In genomic region chr3:105853801-105854432, GRCh38 we compare ENCODE assay signal across 13 cellular contexts. TPM values are rescaled to one million over a fixed set of nuclear protein-coding genes. Genes with fewer than 3 reads are reported as not detected.
DNase-seq lines count a peak whose midpoint lies in the region; ATAC-seq, FAIRE-seq and TF ChIP-seq lines count a peak whose summit lies in the region.
"Had no signal": no experiment of that assay in that cellular context is flagged by ENCODE, and none has a peak within 500 bp of the region (broad histone marks: within the 10 kb centered on the region; RNA-seq: fewer than 3 reads in every experiment).

No MANE protein-coding gene starts in this region.

- H3K4me1 ChIP-seq in OCI-LY7 (ENCODE audit: insufficient read depth, low read length, poor library complexity, severe bottlenecking), result peaks cover 57% of the 10 kb centered on the region
- H3K4me1 ChIP-seq: foreskin keratinocyte had no signal

- ATAC-seq in CD4-positive, alpha-beta T cell (ENCODE audit: poor library complexity), result no peak
- ATAC-seq in HG02885 (IDR thresholded peaks at IDR 0.05; ENCODE audit: poor library complexity, unreplicated experiment), result peak; percentile 98
- ATAC-seq in SK-N-SH treated with all-trans-retinoic acid at 6 μM for 48 hours, result no peak
- ATAC-seq: foreskin keratinocyte had no signal

- H3K4me1 Mint-ChIP-seq in CD4-positive, alpha-beta T cell (ENCODE audit: low read depth), result peaks cover 62% of the 10 kb centered on the region
- peaks cover 36% of the 10 kb centered on the region for H3K4me1 Mint-ChIP-seq in activated T-helper 2 cell treated with anti-CD3 and anti-CD28 coated beads, Interferon-gamma antibody, Interleukin-2, Interleukin-4, amounts not matched to agents 10 μg/mL and 5 μg/mL and 100 μg/mL, durations not matched to agents 14 hours and 24 hours and 36 hours (ENCODE audit: low read depth)

- no peak for DNase-seq in CD4-positive, alpha-beta T cell
- DNase-seq in GM19239 (ENCODE audit: insufficient read length, low spot score), result no peak
- DNase-seq in OCI-LY7 (ENCODE audit: low spot score), result peak; percentile 95
- DNase-seq in activated T-helper 2 cell treated with anti-CD3 and anti-CD28 coated beads, Interferon-gamma antibody, Interleukin-2, Interleukin-4, amounts not matched to agents 10 μg/mL and 5 μg/mL and 100 μg/mL, durations not matched to agents 14 hours and 24 hours and 36 hours (ENCODE audit: low spot score), result no peak
- DNase-seq in foreskin melanocyte, result no peak
- no peak for DNase-seq in activated CD4-positive, alpha-beta T cell treated with anti-CD3 and anti-CD28 coated beads for 1 hour
- DNase-seq: foreskin keratinocyte; NCI-H1694; stimulated activated CD4-positive, alpha-beta T cell treated with anti-CD3 and anti-CD28 coated beads, Interleukin-4, amount 100 ng/mL, for 24 hours; T-helper 2 cell had no signal

- CTCF ChIA-PET in CD4-positive, alpha-beta T cell (lab: Charles Lee), result no interaction called here
- CTCF ChIA-PET in OCI-LY7 (lab: Charles Lee; ENCODE audit: unreplicated experiment), result no interaction called here

- no peak overlapping the region for H3K4me3 Mint-ChIP-seq in CD4-positive, alpha-beta T cell
- no peak overlapping the region for H3K4me3 Mint-ChIP-seq in activated T-helper 2 cell treated with anti-CD3 and anti-CD28 coated beads, Interferon-gamma antibody, Interleukin-2, Interleukin-4, amounts not matched to agents 10 μg/mL and 5 μg/mL and 100 μg/mL, durations not matched to agents 14 hours and 24 hours and 36 hours (ENCODE audit: low read depth)

- H2AFZ ChIP-seq in OCI-LY7 (ENCODE audit: low read length), result peak overlapping the region; percentile 83

- peak overlapping the region; percentile 47 for H3K27ac Mint-ChIP-seq in CD4-positive, alpha-beta T cell
- H3K27ac Mint-ChIP-seq in activated T-helper 2 cell treated with anti-CD3 and anti-CD28 coated beads, Interferon-gamma antibody, Interleukin-2, Interleukin-4, amounts not matched to agents 10 μg/mL and 5 μg/mL and 100 μg/mL, durations not matched to agents 14 hours and 24 hours and 36 hours, result no peak overlapping the region

- H3K27ac ChIP-seq in CD4-positive, alpha-beta T cell (ENCODE audit: low read depth, low read length), result no peak overlapping the region
- H3K27ac ChIP-seq in OCI-LY7 (ENCODE audit: low read depth, low read length, poor library complexity, severe bottlenecking), result peak overlapping the region; percentile 93
- H3K27ac ChIP-seq: foreskin keratinocyte had no signal

- H4K20me1 ChIP-seq in OCI-LY7 (ENCODE audit: insufficient read depth, low read length), result no peaks in the 10 kb centered on the region

- H3K9me3 Mint-ChIP-seq in CD4-positive, alpha-beta T cell, result no peaks in the 10 kb centered on the region
- H3K9me3 Mint-ChIP-seq in activated T-helper 2 cell treated with anti-CD3 and anti-CD28 coated beads, Interferon-gamma antibody, Interleukin-2, Interleukin-4, amounts not matched to agents 10 μg/mL and 5 μg/mL and 100 μg/mL, durations not matched to agents 14 hours and 24 hours and 36 hours, result peaks cover 12% of the 10 kb centered on the region

- H3K4me3 ChIP-seq in OCI-LY7 (ENCODE audit: low read depth, low read length, poor library complexity, severe bottlenecking), result peak overlapping the region; percentile 32

- FAIRE-seq in GM19239 (lab: Jason Lieb, UNC), result peak; percentile 86
- FAIRE-seq: H1 had no signal

- peaks cover 27% of the 10 kb centered on the region; the same call in 1 of the 2 replicates for H3K79me2 ChIP-seq in OCI-LY7 (ENCODE audit: insufficient read depth, low read depth, low read length)

- H3K9me2 ChIP-seq in OCI-LY7 (ENCODE audit: insufficient read depth, low read length), result no peaks in the 10 kb centered on the region

- intact Hi-C loops in CD4-positive, alpha-beta T cell (cut with DNase I, micrococcal nuclease), result no loop called here
- intact Hi-C loops in OCI-LY7 (cut with micrococcal nuclease; ENCODE audit: unreplicated experiment), result no loop called here
- intact Hi-C loops in activated T-helper 2 cell treated with anti-CD3 and anti-CD28 coated beads, Interferon-gamma antibody, Interleukin-2, Interleukin-4, amounts not matched to agents 10 μg/mL and 5 μg/mL and 100 μg/mL, durations not matched to agents 14 hours and 24 hours and 36 hours (cut with micrococcal nuclease), result no loop called here

- peak overlapping the region; percentile 51 for H3K4me2 ChIP-seq in OCI-LY7 (ENCODE audit: low read length)

- peaks cover 51% of the 10 kb centered on the region for H3K36me3 ChIP-seq in OCI-LY7 (ENCODE audit: insufficient read depth, low read length)

- H3K36me3 Mint-ChIP-seq in CD4-positive, alpha-beta T cell (ENCODE audit: low read depth), result peaks cover 88% of the 10 kb centered on the region
- H3K36me3 Mint-ChIP-seq in activated T-helper 2 cell treated with anti-CD3 and anti-CD28 coated beads, Interferon-gamma antibody, Interleukin-2, Interleukin-4, amounts not matched to agents 10 μg/mL and 5 μg/mL and 100 μg/mL, durations not matched to agents 14 hours and 24 hours and 36 hours (ENCODE audit: low read depth), result peaks cover 86% of the 10 kb centered on the region

- no peaks in the 10 kb centered on the region for H3K9me3 ChIP-seq in CD4-positive, alpha-beta T cell (ENCODE audit: control insufficient read depth, low read length)
- peaks cover 23% of the 10 kb centered on the region; the same call in 1 of the 2 replicates for H3K9me3 ChIP-seq in OCI-LY7 (ENCODE audit: low read length)

- H3K27me3 Mint-ChIP-seq in CD4-positive, alpha-beta T cell, result no peaks in the 10 kb centered on the region
- H3K27me3 Mint-ChIP-seq in activated T-helper 2 cell treated with anti-CD3 and anti-CD28 coated beads, Interferon-gamma antibody, Interleukin-2, Interleukin-4, amounts not matched to agents 10 μg/mL and 5 μg/mL and 100 μg/mL, durations not matched to agents 14 hours and 24 hours and 36 hours (ENCODE audit: low read depth), result no peaks in the 10 kb centered on the region

- no peaks in the 10 kb centered on the region for H3K27me3 ChIP-seq in CD4-positive, alpha-beta T cell (ENCODE audit: control insufficient read depth, insufficient read depth, low read length)
- H3K27me3 ChIP-seq: foreskin keratinocyte had no signal

- POLR2A ChIA-PET in CD4-positive, alpha-beta T cell (lab: Charles Lee), result no interaction called here
- POLR2A ChIA-PET in OCI-LY7 (lab: Charles Lee), result interaction anchor here (0.7 to 3.7 kb wide), 2 partner anchors 16 to 256 kb away, joined by 4 to 20 read pairs; no protein-coding TSS in a partner anchor

- BruUV-seq in OCI-LY7 (replicated peaks; lab: Mats Ljungman, UMichigan), result TSS peak; percentile 35

- no peak for TF ChIP-seq CTCF in CD4-positive, alpha-beta T cell (IDR thresholded peaks at IDR 0.05)
- no peak for TF ChIP-seq CTCF in OCI-LY7 (conservative IDR thresholded peaks at IDR 0.05; ENCODE audit: low read length)

TF ChIP-seq in SK-N-SH treated with all-trans-retinoic acid at 6 μM for 48 hours, 23 proteins besides CTCF, POLR2A, EP300 and RAD21:
- no peak for TF ChIP-seq ESRRG (CRISPR knock-in tag; IDR thresholded peaks at IDR 0.05)
- TF ChIP-seq CSDC2 (CRISPR knock-in tag; IDR thresholded peaks at IDR 0.05), result no peak
- TF ChIP-seq GLIS3 (CRISPR knock-in tag; IDR thresholded peaks at IDR 0.05), result no peak
- no peak for TF ChIP-seq RARB (CRISPR knock-in tag; IDR thresholded peaks at IDR 0.05)
- no peak for TF ChIP-seq PPARA (CRISPR knock-in tag; IDR thresholded peaks at IDR 0.05; ENCODE audit: borderline replicate concordance)
- TF ChIP-seq OSR1 (CRISPR knock-in tag; IDR thresholded peaks at IDR 0.05), result no peak
- no peak for TF ChIP-seq TSHZ2 (CRISPR knock-in tag; IDR thresholded peaks at IDR 0.05)
- TF ChIP-seq ZNF70 (CRISPR knock-in tag; IDR thresholded peaks at IDR 0.05), result no peak
- no peak for TF ChIP-seq ISL1 (CRISPR knock-in tag; IDR thresholded peaks at IDR 0.05)
- TF ChIP-seq ZFP3 (CRISPR knock-in tag; IDR thresholded peaks at IDR 0.05), result no peak
- no peak for TF ChIP-seq SNAI2 (CRISPR knock-in tag; IDR thresholded peaks at IDR 0.05)
- no peak for TF ChIP-seq ZC3H10 (CRISPR knock-in tag; IDR thresholded peaks at IDR 0.05)

RNA-seq across cellular contexts. Expression of gene CBLB, which starts 14.9 kb away (rescaled TPM):
- 100 to 1,000 TPM; 112 to 124 TPM for total RNA-seq in CD4-positive, alpha-beta T cell
- 24.5 and 57.7 TPM in 2 replicates for total RNA-seq in OCI-LY7 (2014; rRNA removed; shearing (Covaris generic))
- 38.5 and 51.6 TPM in 2 replicates for total RNA-seq in OCI-LY7 (2022)
- 146 and 152 TPM in 2 replicates for total RNA-seq in activated T-helper 2 cell treated with anti-CD3 and anti-CD28 coated beads, Interferon-gamma antibody, Interleukin-2, Interleukin-4, amounts not matched to agents 10 μg/mL and 5 μg/mL and 100 μg/mL, durations not matched to agents 14 hours and 24 hours and 36 hours
